ENCODE assay signal across 14 cellular contexts in the genomic region with DNA sequence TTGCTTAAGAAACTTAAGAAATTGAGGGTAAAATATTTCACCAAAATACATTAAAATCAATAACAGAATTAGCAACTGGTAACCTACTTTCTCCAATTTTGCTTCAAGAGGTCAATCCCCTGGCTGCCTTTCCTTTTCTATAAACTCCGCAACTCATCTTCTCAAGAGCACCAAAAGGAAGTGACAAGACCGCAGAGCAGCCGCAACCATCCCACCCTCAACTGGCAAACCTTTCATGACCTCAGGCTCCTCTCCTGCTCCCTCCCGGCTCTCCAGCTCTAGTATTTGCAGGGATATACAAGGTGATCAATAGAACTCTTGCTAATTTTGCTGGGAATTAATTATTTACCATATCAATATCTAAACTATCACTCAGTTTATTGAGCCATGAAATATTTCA.
A peak's percentile ranks its signal among the peaks of the same experiment; 100 is the strongest.
DNase-seq lines count a peak whose midpoint lies in the region; ATAC-seq and TF ChIP-seq lines count a peak whose summit lies in the region.
"Had no signal": no experiment of that assay in that cellular context is flagged by ENCODE, and none has a peak within 500 bp of the region (broad histone marks: within the 10 kb centered on the region; RNA-seq: fewer than 3 reads in every experiment).

No MANE protein-coding gene starts in this region.

- CTCF ChIA-PET in activated CD8-positive, alpha-beta T cell treated with anti-CD3 and anti-CD28 coated beads, Interleukin-2, amount 10 ng/mL, durations not matched to agents 7 days and 5 days (lab: Charles Lee) = no interaction called here

- no peak overlapping the region for H3K9ac ChIP-seq in Loucy (ENCODE audit: low read depth, low read length, poor library complexity, severe bottlenecking)

- H3K9me3 ChIP-seq in Loucy (ENCODE audit: insufficient read depth, low read depth, low read length) = no peaks in the 10 kb centered on the region

- POLR2A ChIA-PET in activated CD8-positive, alpha-beta T cell treated with anti-CD3 and anti-CD28 coated beads, Interleukin-2, amount 10 ng/mL, durations not matched to agents 7 days and 5 days (lab: Charles Lee) = no interaction called here

- no peaks in the 10 kb centered on the region for H3K27me3 ChIP-seq in Loucy (ENCODE audit: insufficient read depth, low read length, poor library complexity, severe bottlenecking)

- peak overlapping the region; percentile 38 for H3K4me3 ChIP-seq in Loucy (ENCODE audit: low read length, poor library complexity, severe bottlenecking)

- H3K4me1 ChIP-seq in Loucy (ENCODE audit: insufficient read depth, low read length, poor library complexity, severe bottlenecking) = peaks cover 28% of the 10 kb centered on the region

- TF ChIP-seq CTCF in Loucy (conservative IDR thresholded peaks at IDR 0.05; ENCODE audit: low read length) = no peak

- no peaks in the 10 kb centered on the region for H4K20me1 ChIP-seq in Loucy (ENCODE audit: insufficient read depth, low read length, poor library complexity, severe bottlenecking)

- no peaks in the 10 kb centered on the region for H3F3A ChIP-seq in Loucy (ENCODE audit: low read depth)

- DNase-seq in GDM1 (lab: John Stamatoyannopoulos, UW) = peak; percentile 71
- DNase-seq in NOMO-1 treated with dmso at 0.1 percent for 144 hours (lab: John Stamatoyannopoulos, UW; ENCODE audit: unreplicated experiment) = peak; percentile 41
- peak; percentile 23 for DNase-seq in activated CD8-positive, alpha-beta T cell treated with anti-CD3 and anti-CD28 coated beads, Interleukin-2, amount 10 ng/mL, durations not matched to agents 7 days and 5 days
- DNase-seq: CD4-positive, CD25-positive, alpha-beta regulatory T cell; DMS79; GF-D8; GOT3; NCI-H1092 treated with DMSO at 0.1 percent for 48 hours; NCI-H446 treated with DMSO at 0.1 percent for 48 hours had no signal

- no peak overlapping the region for H3K27ac Mint-ChIP-seq in activated CD8-positive, alpha-beta T cell treated with anti-CD3 and anti-CD28 coated beads, Interleukin-2, amount 10 ng/mL, durations not matched to agents 7 days and 5 days

- peaks cover 3% of the 10 kb centered on the region for H3K4me1 Mint-ChIP-seq in activated CD8-positive, alpha-beta T cell treated with anti-CD3 and anti-CD28 coated beads, Interleukin-2, amount 10 ng/mL, durations not matched to agents 7 days and 5 days (ENCODE audit: low read depth)

- no peaks in the 10 kb centered on the region for H3K79me2 ChIP-seq in Loucy (ENCODE audit: insufficient read depth, low read length)

- H3K36me3 ChIP-seq in Loucy (ENCODE audit: insufficient read depth, low read length) = peaks cover 14% of the 10 kb centered on the region

- H3K9me2 ChIP-seq in Loucy (replicated peaks; ENCODE audit: low read depth, low read length) = no peaks in the 10 kb centered on the region

- peaks cover 13% of the 10 kb centered on the region for H3K36me3 Mint-ChIP-seq in activated CD8-positive, alpha-beta T cell treated with anti-CD3 and anti-CD28 coated beads, Interleukin-2, amount 10 ng/mL, durations not matched to agents 7 days and 5 days (ENCODE audit: low read depth)

- peak overlapping the region; percentile 53 for H3K4me2 ChIP-seq in Loucy (ENCODE audit: low read depth, low read length, poor library complexity, severe bottlenecking)

- ATAC-seq in activated CD8-positive, alpha-beta T cell treated with anti-CD3 and anti-CD28 coated beads, Interleukin-2, amount 10 ng/mL, durations not matched to agents 7 days and 5 days = no peak
- ATAC-seq in GM18498 (IDR thresholded peaks at IDR 0.05; ENCODE audit: unreplicated experiment) (no peak), HG03139 (IDR thresholded peaks at IDR 0.05; ENCODE audit: unreplicated experiment) (no peak), HG03175 (IDR thresholded peaks at IDR 0.05; ENCODE audit: unreplicated experiment) (no peak)
- ATAC-seq: HepG2 had no signal

- no peak overlapping the region for H3K4me3 Mint-ChIP-seq in activated CD8-positive, alpha-beta T cell treated with anti-CD3 and anti-CD28 coated beads, Interleukin-2, amount 10 ng/mL, durations not matched to agents 7 days and 5 days
- H3K4me3 Mint-ChIP-seq: CD4-positive, CD25-positive, alpha-beta regulatory T cell had no signal

- no peaks in the 10 kb centered on the region for H3K27me3 Mint-ChIP-seq in activated CD8-positive, alpha-beta T cell treated with anti-CD3 and anti-CD28 coated beads, Interleukin-2, amount 10 ng/mL, durations not matched to agents 7 days and 5 days (ENCODE audit: low read depth)
- H3K27me3 Mint-ChIP-seq: CD4-positive, CD25-positive, alpha-beta regulatory T cell had no signal

- no peak overlapping the region for H2AFZ ChIP-seq in Loucy (ENCODE audit: low read length)

- H3K9me3 Mint-ChIP-seq in activated CD8-positive, alpha-beta T cell treated with anti-CD3 and anti-CD28 coated beads, Interleukin-2, amount 10 ng/mL, durations not matched to agents 7 days and 5 days (ENCODE audit: insufficient read depth) = no peaks in the 10 kb centered on the region
